ENCODE assay signal across 37 cellular contexts in genomic region chr3:144462337-144462736, GRCh38.
"Had no signal": no experiment of that assay in that cellular context is flagged by ENCODE, and none has a peak within 500 bp of the region (broad histone marks: within the 10 kb centered on the region; RNA-seq: fewer than 3 reads in every experiment).

No MANE protein-coding gene starts in this region.

- DNase-seq: activated CD4-positive, alpha-beta memory T cell treated with anti-CD3 and anti-CD28 coated beads, Interleukin-2, amount 10 ng/mL, durations not matched to agents 7 days and 5 days; activated CD4-positive, alpha-beta T cell treated with anti-CD3 and anti-CD28 coated beads for 1 hour; activated CD4-positive, alpha-beta T cell treated with anti-CD3 and anti-CD28 coated beads for 48 hours; activated CD4-positive, CD25-positive, alpha-beta regulatory T cell; activated CD8-positive, alpha-beta memory T cell treated with anti-CD3 and anti-CD28 coated beads for 24 hours; activated CD8-positive, alpha-beta memory T cell treated with anti-CD3 and anti-CD28 coated beads, Interleukin-2, amount 10 ng/mL, durations not matched to agents 7 days and 5 days; activated CD8-positive, alpha-beta memory T cell treated with anti-CD3 and anti-CD28 coated beads, Interleukin-2, amount 50 U/mL, for 48 hours; activated effector memory CD4-positive, alpha-beta T cell treated with Interleukin-2 at 50 U/mL for 16 hours; activated naive CD4-positive, alpha-beta T cell; activated naive CD4-positive, alpha-beta T cell treated with anti-CD3 and anti-CD28 coated beads, Interleukin-2, amount 50 U/mL, for 16 hours; activated naive CD8-positive, alpha-beta T cell treated with anti-CD3 and anti-CD28 coated beads for 36 hours; activated T-cell treated with anti-CD3 and anti-CD28 coated beads, Interleukin-2, amount 50 U/mL, for 48 hours; amniotic stem cell; aorta; brain microvascular endothelial cell; Kasumi-1; MG63; NCI-H1048; NCI-H1105 treated with DMSO at 0.1 percent for 48 hours; NCI-H1436; NCI-H1694; NCI-H2029; NCI-H345; NCI-H524 treated with DMSO at 0.1 percent for 48 hours; NCI-H748 treated with DMSO at 0.1 percent for 48 hours; NK-92 treated with Interleukin-12 subunit alpha and Interleukin-12 subunit beta, amount 100 ng/mL, for 24 hours; PC-3; SIG-M5; SW 1271; T-helper 1 cell; T-helper 2 cell; T-helper 9 cell had no signal

- FAIRE-seq: RCC 7860 had no signal

- H3K27ac ChIP-seq: brain microvascular endothelial cell, cardiac muscle cell, RWPE1, VCaP had no signal

- H3K27me3 ChIP-seq: brain microvascular endothelial cell, cardiac muscle cell, MG63 had no signal

- H3K9me3 ChIP-seq: MG63 had no signal

- ATAC-seq: activated CD8-positive, alpha-beta memory T cell treated with anti-CD3 and anti-CD28 coated beads, Interleukin-2, amount 10 ng/mL, durations not matched to agents 7 days and 5 days; PC-3; Right ventricle myocardium inferior had no signal

- H3K36me3 ChIP-seq: brain microvascular endothelial cell, cardiac muscle cell, MG63 had no signal

- H3K4me3 ChIP-seq: cardiac muscle cell, MG63 had no signal
